11 cellular contexts compared by ENCODE assay signal in the genomic region with DNA sequence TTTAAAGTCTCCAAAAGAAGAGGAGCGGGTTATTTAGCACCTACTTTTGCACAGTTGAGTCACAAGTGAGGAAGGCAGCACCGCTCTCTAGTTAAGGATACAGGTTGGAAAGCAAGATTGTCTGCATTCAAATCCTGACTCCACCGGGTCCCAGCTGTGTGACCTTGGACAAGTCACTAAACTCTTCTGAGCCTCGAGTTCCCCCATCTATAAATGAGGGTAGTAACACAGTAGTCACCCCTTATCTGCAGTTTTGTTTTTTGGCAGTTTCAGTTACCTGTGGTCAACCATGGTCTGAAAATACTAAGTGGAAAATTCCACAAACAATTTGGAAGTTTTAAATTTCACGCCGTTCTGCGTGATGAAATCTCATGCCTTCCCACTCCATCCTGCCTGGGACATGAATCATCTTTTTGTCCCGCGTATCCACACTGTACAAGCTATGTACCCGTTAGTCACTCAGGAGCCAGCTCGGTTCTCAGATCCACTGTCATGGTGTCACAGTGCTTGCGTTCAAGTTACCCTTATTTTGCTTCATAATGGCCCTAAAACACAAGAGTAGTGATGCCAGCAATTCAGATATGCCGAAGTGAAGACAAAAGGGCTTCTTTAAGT. TPM values are rescaled to one million over a fixed set of nuclear protein-coding genes. Genes with fewer than 3 reads are reported as not detected.
DNase-seq lines count a peak whose midpoint lies in the region; ATAC-seq and TF ChIP-seq lines count a peak whose summit lies in the region.
"Had no signal": no experiment of that assay in that cellular context is flagged by ENCODE, and none has a peak within 500 bp of the region (broad histone marks: within the 10 kb centered on the region; RNA-seq: fewer than 3 reads in every experiment).

No MANE protein-coding gene starts in this region.

- peak in 1 of 8 donors; percentile 48 for ATAC-seq in heart right ventricle
- ATAC-seq in Right ventricle myocardium superior (ENCODE audit: poor library complexity): no peak
- ATAC-seq in HG02623 (IDR thresholded peaks at IDR 0.05; ENCODE audit: unreplicated experiment): no peak
- no peak for ATAC-seq in sciatic nerve

- no peak overlapping the region for H3K4me3 ChIP-seq in heart right ventricle
- no peak overlapping the region for H3K4me3 ChIP-seq in urinary bladder (ENCODE audit: low read depth, low read length)

- no peak for TF ChIP-seq CTCF in heart right ventricle (IDR thresholded peaks at IDR 0.05)

- H3K36me3 ChIP-seq in heart right ventricle: peaks cover 0 to 38% (median 0%) of the 10 kb centered on the region in 9 donors
- no peaks in the 10 kb centered on the region for H3K36me3 ChIP-seq in urinary bladder (ENCODE audit: insufficient read depth)

- WGBS in heart right ventricle, 2 donors: 75 to 86% methylated on average over 13 of the region's 13 CpGs
- 73% methylated on average over 13 of the region's 13 CpGs for WGBS in urinary bladder

- intact Hi-C loops in heart right ventricle (cut with DNase I): loop anchor here in 3 of 10 donors (1.0 to 10.0 kb wide), 4 partner anchors 46 to 161 kb away; a partner anchor contains a TSS
- intact Hi-C loops in Right ventricle myocardium superior (cut with DNase I): loop anchor here (10.0 kb wide), 1 partner anchor 49 kb away; a partner anchor contains a TSS
- intact Hi-C loops in sciatic nerve (cut with DNase I): no loop called here

- DNase-seq in heart right ventricle (no peak), Right ventricle myocardium superior (no peak), caudate nucleus (lab: John Stamatoyannopoulos, UW) (no peak), myocyte (ENCODE audit: low read depth) (peak; percentile 64), NOMO-1 treated with dmso at 0.1 percent for 144 hours (lab: John Stamatoyannopoulos, UW; ENCODE audit: unreplicated experiment) (no peak), sciatic nerve (ENCODE audit: low spot score) (no peak)
- DNase-seq: DMS79, naive B cell, NCI-H446 had no signal

- peaks cover 44 to 96% (median 92%) of the 10 kb centered on the region in 9 donors for H3K4me1 ChIP-seq in heart right ventricle
- peaks cover 1% of the 10 kb centered on the region for H3K4me1 ChIP-seq in urinary bladder (ENCODE audit: insufficient read depth)

- H3K27ac ChIP-seq in heart right ventricle: peak overlapping the region; percentile 55 to 93 (median 84)
- H3K27ac ChIP-seq in caudate nucleus (ENCODE audit: low read depth, low read length): peak overlapping the region; percentile 58
- peak overlapping the region; percentile 59 for H3K27ac ChIP-seq in urinary bladder (ENCODE audit: low read depth)

- no peaks in the 10 kb centered on the region for H3K9me3 ChIP-seq in heart right ventricle

- H3K27me3 ChIP-seq in heart right ventricle: no peaks in the 10 kb centered on the region

RNA-seq across cellular contexts. Expression of a gene that starts 49.4 kb away (rescaled TPM):
- total RNA-seq in heart right ventricle: 100 to 1,000 TPM; 207 to 307 (median 228) TPM
- polyA plus RNA-seq in heart right ventricle: 100 to 1,000 TPM; 158 to 236 TPM
- total RNA-seq in Right ventricle myocardium superior: 222 TPM
- total RNA-seq in myocyte: 101 and 116 TPM in 2 replicates
- polyA plus RNA-seq in myocyte (2012): 434 TPM
- 77.1 TPM for total RNA-seq in urinary bladder
- 372 TPM for polyA plus RNA-seq in urinary bladder
- total RNA-seq in sciatic nerve: 198 TPM
